ENCODE assay signal across 36 cellular contexts in genomic region chr10:103157246-103157645, GRCh38.
"Had no signal": no experiment of that assay in that cellular context is flagged by ENCODE, and none has a peak within 500 bp of the region (broad histone marks: within the 10 kb centered on the region; RNA-seq: fewer than 3 reads in every experiment).

No MANE protein-coding gene starts in this region.

- H3K4me3 Mint-ChIP-seq: activated CD4-positive, alpha-beta memory T cell treated with anti-CD3 and anti-CD28 coated beads, Interleukin-2, amount 10 ng/mL, durations not matched to agents 7 days and 5 days; activated CD4-positive, alpha-beta T cell treated with anti-CD3 and anti-CD28 coated beads for 36 hours; activated CD4-positive, alpha-beta T cell treated with anti-CD3 and anti-CD28 coated beads, Interleukin-2, amount 10 ng/mL, durations not matched to agents 24 days and 14 days; activated naive CD4-positive, alpha-beta T cell treated with anti-CD3 and anti-CD28 coated beads for 36 hours; activated naive CD4-positive, alpha-beta T cell treated with anti-CD3 and anti-CD28 coated beads, Interleukin-2, amount 50 U/mL, for 24 hours; activated naive CD8-positive, alpha-beta T cell treated with anti-CD3 and anti-CD28 coated beads for 36 hours; activated naive CD8-positive, alpha-beta T cell treated with anti-CD3 and anti-CD28 coated beads, Interleukin-2, amount 50 U/mL, for 24 hours; activated T-cell treated with anti-CD3 and anti-CD28 coated beads, Interleukin-2, amount 50 U/mL, for 24 hours; activated T-helper 1 cell treated with anti-CD3 and anti-CD28 coated beads, Interleukin-12 subunit alpha, Interleukin-12 subunit beta, Interleukin-2, Interleukin-4 antibody, amounts not matched to agents 30 ng/mL and 10 ng/mL and 1 ng/mL, durations not matched to agents 14 hours and 24 hours and 36 hours; brain; T-helper 17 cell; T-helper 2 cell treated with Interferon-gamma antibody and Interleukin-4, amounts not matched to agents 5 μg/mL and 100 μg/mL, for 36 hours had no signal

- H3K9me3 Mint-ChIP-seq: activated CD4-positive, alpha-beta memory T cell treated with anti-CD3 and anti-CD28 coated beads, Interleukin-2, amount 10 ng/mL, durations not matched to agents 7 days and 5 days; activated CD4-positive, alpha-beta T cell treated with anti-CD3 and anti-CD28 coated beads, Interleukin-2, amount 10 ng/mL, durations not matched to agents 24 days and 14 days; activated naive CD4-positive, alpha-beta T cell treated with anti-CD3 and anti-CD28 coated beads for 36 hours; activated naive CD4-positive, alpha-beta T cell treated with anti-CD3 and anti-CD28 coated beads, Interleukin-2, amount 50 U/mL, for 24 hours; activated naive CD8-positive, alpha-beta T cell treated with anti-CD3 and anti-CD28 coated beads for 36 hours; activated naive CD8-positive, alpha-beta T cell treated with anti-CD3 and anti-CD28 coated beads, Interleukin-2, amount 50 U/mL, for 24 hours; activated T-cell treated with anti-CD3 and anti-CD28 coated beads, Interleukin-2, amount 50 U/mL, for 24 hours; activated T-helper 1 cell treated with anti-CD3 and anti-CD28 coated beads, Interleukin-12 subunit alpha, Interleukin-12 subunit beta, Interleukin-2, Interleukin-4 antibody, amounts not matched to agents 30 ng/mL and 10 ng/mL and 1 ng/mL, durations not matched to agents 14 hours and 24 hours and 36 hours; activated T-helper 2 cell treated with anti-CD3 and anti-CD28 coated beads, Interferon-gamma antibody, Interleukin-2, Interleukin-4, amounts not matched to agents 10 μg/mL and 5 μg/mL and 100 μg/mL, durations not matched to agents 14 hours and 24 hours and 36 hours; T-helper 2 cell treated with Interferon-gamma antibody and Interleukin-4, amounts not matched to agents 5 μg/mL and 100 μg/mL, for 36 hours had no signal

- H3K36me3 ChIP-seq: breast epithelium, colonic mucosa, WERI-Rb-1 had no signal

- ATAC-seq: activated CD4-positive, alpha-beta T cell treated with anti-CD3 and anti-CD28 coated beads for 36 hours; activated naive CD8-positive, alpha-beta T cell treated with anti-CD3 and anti-CD28 coated beads, Interleukin-2, amount 50 U/mL, for 24 hours; heart left ventricle; T-helper 17 cell had no signal

- DNase-seq: activated CD4-positive, alpha-beta memory T cell treated with anti-CD3 and anti-CD28 coated beads, Interleukin-2, amount 10 ng/mL, durations not matched to agents 7 days and 5 days; activated CD4-positive, alpha-beta T cell treated with anti-CD3 and anti-CD28 coated beads for 36 hours; activated CD4-positive, alpha-beta T cell treated with anti-CD3 and anti-CD28 coated beads, Interleukin-2, amount 10 ng/mL, durations not matched to agents 24 days and 14 days; activated CD4-positive, CD25-positive, alpha-beta regulatory T cell; activated CD4-positive, CD25-positive, alpha-beta regulatory T cell treated with anti-CD3 and anti-CD28 coated beads, Interleukin-2, amount 50 U/mL, for 72 hours; activated CD8-positive, alpha-beta memory T cell treated with anti-CD3 and anti-CD28 coated beads, Interleukin-2, amount 50 U/mL, for 48 hours; activated effector memory CD4-positive, alpha-beta T cell treated with anti-CD3 and anti-CD28 coated beads, Interleukin-2, amount 50 U/mL, for 16 hours; activated naive CD4-positive, alpha-beta T cell treated with anti-CD3 and anti-CD28 coated beads for 36 hours; activated naive CD8-positive, alpha-beta T cell treated with anti-CD3 and anti-CD28 coated beads for 36 hours; activated naive CD8-positive, alpha-beta T cell treated with anti-CD3 and anti-CD28 coated beads, Interleukin-2, amount 50 U/mL, for 24 hours; activated T-cell treated with anti-CD3 and anti-CD28 coated beads for 4 hours; activated T-cell treated with anti-CD3 and anti-CD28 coated beads, Interleukin-2, amount 50 U/mL, for 24 hours; adrenal gland; central memory CD4-positive, alpha-beta T cell; cerebellar nuclear complex; colonic mucosa; effector CD8-positive, alpha-beta T cell; esophagus squamous epithelium; foreskin melanocyte; glutamatergic neuron; heart left ventricle; T-helper 1 cell; T-helper 17 cell; T1000; WERI-Rb-1 had no signal

- H3K27ac ChIP-seq: adrenal gland, breast epithelium, cardiac muscle cell, colonic mucosa, epithelial cell of prostate, esophagus squamous epithelium, WERI-Rb-1 had no signal

- H3K4me1 ChIP-seq: breast epithelium, colonic mucosa had no signal

- FAIRE-seq: endometrium, endothelial cell of umbilical vein had no signal

- H3K27me3 Mint-ChIP-seq: activated CD4-positive, alpha-beta memory T cell treated with anti-CD3 and anti-CD28 coated beads, Interleukin-2, amount 10 ng/mL, durations not matched to agents 7 days and 5 days; activated CD4-positive, alpha-beta T cell treated with anti-CD3 and anti-CD28 coated beads for 36 hours; activated CD4-positive, alpha-beta T cell treated with anti-CD3 and anti-CD28 coated beads, Interleukin-2, amount 10 ng/mL, durations not matched to agents 24 days and 14 days; activated naive CD4-positive, alpha-beta T cell treated with anti-CD3 and anti-CD28 coated beads, Interleukin-2, amount 50 U/mL, for 24 hours; activated naive CD8-positive, alpha-beta T cell treated with anti-CD3 and anti-CD28 coated beads for 36 hours; activated naive CD8-positive, alpha-beta T cell treated with anti-CD3 and anti-CD28 coated beads, Interleukin-2, amount 50 U/mL, for 24 hours; activated T-cell treated with anti-CD3 and anti-CD28 coated beads, Interleukin-2, amount 50 U/mL, for 24 hours; brain; T-helper 17 cell had no signal

- H3K4me3 ChIP-seq: adrenal gland, ascending aorta, breast epithelium, cardiac muscle cell, colonic mucosa, esophagus squamous epithelium, heart left ventricle had no signal

- H3K27me3 ChIP-seq: adrenal gland, ascending aorta, breast epithelium, cardiac muscle cell, colonic mucosa, esophagus squamous epithelium, heart left ventricle had no signal

- H3K9me3 ChIP-seq: adrenal gland, ascending aorta, breast epithelium, colonic mucosa, esophagus squamous epithelium had no signal

- H3K4me1 Mint-ChIP-seq: activated CD4-positive, alpha-beta memory T cell treated with anti-CD3 and anti-CD28 coated beads, Interleukin-2, amount 10 ng/mL, durations not matched to agents 7 days and 5 days; activated CD4-positive, alpha-beta T cell treated with anti-CD3 and anti-CD28 coated beads for 36 hours; activated naive CD8-positive, alpha-beta T cell treated with anti-CD3 and anti-CD28 coated beads, Interleukin-2, amount 50 U/mL, for 24 hours had no signal

- H3K27ac Mint-ChIP-seq: activated CD4-positive, alpha-beta memory T cell treated with anti-CD3 and anti-CD28 coated beads, Interleukin-2, amount 10 ng/mL, durations not matched to agents 7 days and 5 days; activated CD4-positive, alpha-beta T cell treated with anti-CD3 and anti-CD28 coated beads for 36 hours; activated CD4-positive, alpha-beta T cell treated with anti-CD3 and anti-CD28 coated beads, Interleukin-2, amount 10 ng/mL, durations not matched to agents 24 days and 14 days; activated naive CD4-positive, alpha-beta T cell treated with anti-CD3 and anti-CD28 coated beads for 36 hours; activated naive CD4-positive, alpha-beta T cell treated with anti-CD3 and anti-CD28 coated beads, Interleukin-2, amount 50 U/mL, for 24 hours; activated naive CD8-positive, alpha-beta T cell treated with anti-CD3 and anti-CD28 coated beads for 36 hours; activated naive CD8-positive, alpha-beta T cell treated with anti-CD3 and anti-CD28 coated beads, Interleukin-2, amount 50 U/mL, for 24 hours; activated T-cell treated with anti-CD3 and anti-CD28 coated beads, Interleukin-2, amount 50 U/mL, for 24 hours; activated T-helper 1 cell treated with anti-CD3 and anti-CD28 coated beads, Interleukin-12 subunit alpha, Interleukin-12 subunit beta, Interleukin-2, Interleukin-4 antibody, amounts not matched to agents 30 ng/mL and 10 ng/mL and 1 ng/mL, durations not matched to agents 14 hours and 24 hours and 36 hours; activated T-helper 2 cell treated with anti-CD3 and anti-CD28 coated beads, Interferon-gamma antibody, Interleukin-2, Interleukin-4, amounts not matched to agents 10 μg/mL and 5 μg/mL and 100 μg/mL, durations not matched to agents 14 hours and 24 hours and 36 hours; brain; T-helper 17 cell; T-helper 2 cell treated with Interferon-gamma antibody and Interleukin-4, amounts not matched to agents 5 μg/mL and 100 μg/mL, for 36 hours had no signal
